ENCODE assay signal across 9 cellular contexts in genomic region chr5:159049844-159050318, GRCh38. TPM values are rescaled to one million over a fixed set of nuclear protein-coding genes. Genes with fewer than 3 reads are reported as not detected.
DNase-seq lines count a peak whose midpoint lies in the region; ATAC-seq and TF ChIP-seq lines count a peak whose summit lies in the region.
"Had no signal": no experiment of that assay in that cellular context is flagged by ENCODE, and none has a peak within 500 bp of the region (broad histone marks: within the 10 kb centered on the region; RNA-seq: fewer than 3 reads in every experiment).

No MANE protein-coding gene starts in this region.

- H3K4me3 Mint-ChIP-seq in natural killer cell treated with Interleukin-12 subunit alpha and Interleukin-12 subunit beta and Interleukin-15 and Interleukin-18, amount 100 ng/mL, for 72 hours, result no peak overlapping the region
- no peak overlapping the region for H3K4me3 Mint-ChIP-seq in activated CD4-positive, alpha-beta T cell treated with anti-CD3 and anti-CD28 coated beads, Interleukin-2, amount 10 ng/mL, durations not matched to agents 7 days and 5 days
- H3K4me3 Mint-ChIP-seq: activated T-helper 1 cell treated with anti-CD3 and anti-CD28 coated beads, Interleukin-12 subunit alpha, Interleukin-12 subunit beta, Interleukin-2, Interleukin-4 antibody, amounts not matched to agents 30 ng/mL and 10 ng/mL and 1 ng/mL, durations not matched to agents 14 hours and 24 hours and 36 hours had no signal

- DNase-seq in G401 (ENCODE audit: low spot score), result peak; percentile 72
- peak; percentile 74 for DNase-seq in fibroblast of pulmonary artery (ENCODE audit: low read depth)
- peak; percentile 34 for DNase-seq in retina
- no peak for DNase-seq in natural killer cell treated with Interleukin-12 subunit alpha and Interleukin-12 subunit beta and Interleukin-15 and Interleukin-18, amount 100 ng/mL, for 72 hours (ENCODE audit: low spot score)
- no peak for DNase-seq in amygdala (lab: John Stamatoyannopoulos, UW)
- no peak for DNase-seq in activated CD4-positive, alpha-beta T cell treated with anti-CD3 and anti-CD28 coated beads, Interleukin-2, amount 10 ng/mL, durations not matched to agents 7 days and 5 days
- DNase-seq in NCI-H226, result no peak

- H3K79me2 ChIP-seq in OCI-LY1 (ENCODE audit: insufficient read depth, low read length), result peaks cover 28% of the 10 kb centered on the region

- TF ChIP-seq CTCF in OCI-LY1 (IDR thresholded peaks at IDR 0.05; ENCODE audit: low read length), result peak; percentile 60
- peak; percentile 70 for TF ChIP-seq CTCF in fibroblast of pulmonary artery (IDR thresholded peaks at IDR 0.05; ENCODE audit: low read length, missing control alignments)

- peak overlapping the region; percentile 68 for H3K4me2 ChIP-seq in OCI-LY1 (ENCODE audit: low read length)

- peak overlapping the region; percentile 48 for H3K4me3 ChIP-seq in OCI-LY1 (ENCODE audit: low read depth, low read length, poor library complexity, severe bottlenecking)
- H3K4me3 ChIP-seq in fibroblast of pulmonary artery (replicated peaks; ENCODE audit: low read depth, low read length), result peak overlapping the region; percentile 6

- no peak for ATAC-seq in natural killer cell treated with Interleukin-12 subunit alpha and Interleukin-12 subunit beta and Interleukin-15 and Interleukin-18, amount 100 ng/mL, for 72 hours

- H3K27me3 ChIP-seq in OCI-LY1 (ENCODE audit: insufficient read depth, low read length), result no peaks in the 10 kb centered on the region

- H2AFZ ChIP-seq in OCI-LY1 (ENCODE audit: low read length), result no peak overlapping the region

- peaks cover 0 to 3% of the 10 kb centered on the region in 2 donors for H3K4me1 Mint-ChIP-seq in natural killer cell treated with Interleukin-12 subunit alpha and Interleukin-12 subunit beta and Interleukin-15 and Interleukin-18, amount 100 ng/mL, for 72 hours (ENCODE audit: low read depth in 2 of 2)
- H3K4me1 Mint-ChIP-seq in activated CD4-positive, alpha-beta T cell treated with anti-CD3 and anti-CD28 coated beads, Interleukin-2, amount 10 ng/mL, durations not matched to agents 7 days and 5 days, result peaks cover 8% of the 10 kb centered on the region

- no peaks in the 10 kb centered on the region for H3K9me3 ChIP-seq in OCI-LY1 (ENCODE audit: low read length)

- CTCF ChIA-PET in activated CD4-positive, alpha-beta T cell treated with anti-CD3 and anti-CD28 coated beads, Interleukin-2, amount 10 ng/mL, durations not matched to agents 7 days and 5 days (lab: Charles Lee), result no interaction called here

- in situ Hi-C loops in G401 (cut with HindIII; ENCODE audit: low sequenced_read_pairs), result no loop called here

- peaks cover 99% of the 10 kb centered on the region for H3K4me1 ChIP-seq in OCI-LY1 (ENCODE audit: insufficient read depth, low read length, severe bottlenecking)

- POLR2A ChIA-PET in activated CD4-positive, alpha-beta T cell treated with anti-CD3 and anti-CD28 coated beads, Interleukin-2, amount 10 ng/mL, durations not matched to agents 7 days and 5 days (lab: Charles Lee), result no interaction called here

- H3F3A ChIP-seq in OCI-LY1 (ENCODE audit: insufficient read depth, low read length), result 0 out of 2 replicates have a peak, but pooled peaks cover 5% of the 10 kb centered on the region

- no peaks in the 10 kb centered on the region for H4K20me1 ChIP-seq in OCI-LY1 (ENCODE audit: insufficient read depth, low read length)

- H3K27me3 Mint-ChIP-seq in natural killer cell treated with Interleukin-12 subunit alpha and Interleukin-12 subunit beta and Interleukin-15 and Interleukin-18, amount 100 ng/mL, for 72 hours, result peaks cover 52 to 62% of the 10 kb centered on the region in 2 donors
- H3K27me3 Mint-ChIP-seq in activated CD4-positive, alpha-beta T cell treated with anti-CD3 and anti-CD28 coated beads, Interleukin-2, amount 10 ng/mL, durations not matched to agents 7 days and 5 days, result peaks cover 73% of the 10 kb centered on the region

- H3K36me3 ChIP-seq in OCI-LY1 (ENCODE audit: insufficient read depth, low read length), result no peaks in the 10 kb centered on the region

- no peak overlapping the region for H3K27ac Mint-ChIP-seq in natural killer cell treated with Interleukin-12 subunit alpha and Interleukin-12 subunit beta and Interleukin-15 and Interleukin-18, amount 100 ng/mL, for 72 hours
- no peak overlapping the region for H3K27ac Mint-ChIP-seq in activated CD4-positive, alpha-beta T cell treated with anti-CD3 and anti-CD28 coated beads, Interleukin-2, amount 10 ng/mL, durations not matched to agents 7 days and 5 days
- H3K27ac Mint-ChIP-seq: activated T-helper 1 cell treated with anti-CD3 and anti-CD28 coated beads, Interleukin-12 subunit alpha, Interleukin-12 subunit beta, Interleukin-2, Interleukin-4 antibody, amounts not matched to agents 30 ng/mL and 10 ng/mL and 1 ng/mL, durations not matched to agents 14 hours and 24 hours and 36 hours had no signal

- no peaks in the 10 kb centered on the region for H3K36me3 Mint-ChIP-seq in natural killer cell treated with Interleukin-12 subunit alpha and Interleukin-12 subunit beta and Interleukin-15 and Interleukin-18, amount 100 ng/mL, for 72 hours
- H3K36me3 Mint-ChIP-seq in activated CD4-positive, alpha-beta T cell treated with anti-CD3 and anti-CD28 coated beads, Interleukin-2, amount 10 ng/mL, durations not matched to agents 7 days and 5 days (ENCODE audit: low read depth), result no peaks in the 10 kb centered on the region

- peak overlapping the region; percentile 97 for H3K27ac ChIP-seq in OCI-LY1 (ENCODE audit: low read depth, low read length, poor library complexity, severe bottlenecking)

- peak overlapping the region; percentile 68 for H3K9ac ChIP-seq in OCI-LY1 (ENCODE audit: low read length)

- H3K9me2 ChIP-seq in OCI-LY1 (ENCODE audit: low read depth, low read length), result no peaks in the 10 kb centered on the region

- no peaks in the 10 kb centered on the region for H3K9me3 Mint-ChIP-seq in natural killer cell treated with Interleukin-12 subunit alpha and Interleukin-12 subunit beta and Interleukin-15 and Interleukin-18, amount 100 ng/mL, for 72 hours
- no peaks in the 10 kb centered on the region for H3K9me3 Mint-ChIP-seq in activated CD4-positive, alpha-beta T cell treated with anti-CD3 and anti-CD28 coated beads, Interleukin-2, amount 10 ng/mL, durations not matched to agents 7 days and 5 days
- H3K9me3 Mint-ChIP-seq: activated T-helper 1 cell treated with anti-CD3 and anti-CD28 coated beads, Interleukin-12 subunit alpha, Interleukin-12 subunit beta, Interleukin-2, Interleukin-4 antibody, amounts not matched to agents 30 ng/mL and 10 ng/mL and 1 ng/mL, durations not matched to agents 14 hours and 24 hours and 36 hours had no signal

RNA-seq across cellular contexts. Expression of gene EBF1, which starts 49.8 kb away (rescaled TPM):
- not detected in 2 replicates for total RNA-seq in G401 (2014; rRNA removed; shearing (Covaris generic))
- total RNA-seq in natural killer cell treated with Interleukin-12 subunit alpha and Interleukin-12 subunit beta and Interleukin-15 and Interleukin-18, amount 100 ng/mL, for 72 hours, result 1 to 10 TPM in 1 of 2 donors, not detected in 1; 1.9 TPM
- total RNA-seq in activated CD4-positive, alpha-beta T cell treated with anti-CD3 and anti-CD28 coated beads, Interleukin-2, amount 10 ng/mL, durations not matched to agents 7 days and 5 days, result under 1 TPM; 0.21 to 0.64 TPM
- total RNA-seq: activated T-helper 1 cell treated with anti-CD3 and anti-CD28 coated beads, Interleukin-12 subunit alpha, Interleukin-12 subunit beta, Interleukin-2, Interleukin-4 antibody, amounts not matched to agents 30 ng/mL and 10 ng/mL and 1 ng/mL, durations not matched to agents 14 hours and 24 hours and 36 hours had no signal

Comparison
In these comparisons a context has a peak if more than half of its experiments do, and no peak if none do; other contexts are left out.
1. DNase-seq: peak in G401 (single experiment), fibroblast of pulmonary artery (single experiment) and retina (single experiment); none in natural killer cell treated with Interleukin-12 subunit alpha and Interleukin-12 subunit beta and Interleukin-15 and Interleukin-18, amount 100 ng/mL, for 72 hours (single experiment), amygdala (0 of 56), activated CD4-positive, alpha-beta T cell treated with anti-CD3 and anti-CD28 coated beads, Interleukin-2, amount 10 ng/mL, durations not matched to agents 7 days and 5 days (single experiment) and NCI-H226 (single experiment).